Comparison of ENCODE assay signal across 12 cellular contexts in genomic region chr20:14219801-14220461, GRCh38.
DNase-seq lines count a peak whose midpoint lies in the region; ATAC-seq and TF ChIP-seq lines count a peak whose summit lies in the region.
"Had no signal": no experiment of that assay in that cellular context is flagged by ENCODE, and none has a peak within 500 bp of the region (broad histone marks: within the 10 kb centered on the region; RNA-seq: fewer than 3 reads in every experiment).

No MANE protein-coding gene starts in this region.

- H3K27ac ChIP-seq in BLaER1 treated with 17β-estradiol and CSF1 and Interleukin-3, amounts not matched to agents 10 nM and 100 nM: no peak overlapping the region
- H3K27ac ChIP-seq in HCT116 (ENCODE audit: low read depth, low read length) (peak overlapping the region; percentile 7; the same call in 1 of the 2 replicates), OCI-LY7 (ENCODE audit: low read depth, low read length, poor library complexity, severe bottlenecking) (no peak overlapping the region)
- H3K27ac ChIP-seq: spleen had no signal

- H3K9ac ChIP-seq in BLaER1 treated with 17β-estradiol and CSF1 and Interleukin-3, amounts not matched to agents 10 nM and 100 nM: no peak overlapping the region
- H3K9ac ChIP-seq in HCT116 (ENCODE audit: low read length) (no peak overlapping the region), iPS-15b (ENCODE audit: low read depth, low read length) (no peak overlapping the region)

- no peak overlapping the region for H2AFZ ChIP-seq in HCT116 (ENCODE audit: low read depth, low read length, poor library complexity, severe bottlenecking)
- no peak overlapping the region for H2AFZ ChIP-seq in OCI-LY7 (ENCODE audit: low read length)

- intact Hi-C loops in HCT116 (cut with micrococcal nuclease): no loop called here
- intact Hi-C loops in OCI-LY7 (cut with micrococcal nuclease; ENCODE audit: unreplicated experiment): no loop called here

- RAD21 ChIA-PET in HCT116 (lab: Charles Lee; ENCODE audit: low non-redundant PET in 1 of 2, low total read pairs in 2 of 2, uncharacterized antibody in 2 of 2, unreplicated experiment in 2 of 2): no interaction called here

- no TSS peak for BruUV-seq in HCT116 (replicated peaks; lab: Mats Ljungman, UMichigan)
- no TSS peak for BruUV-seq in OCI-LY7 (replicated peaks; lab: Mats Ljungman, UMichigan)

- POLR2A ChIA-PET in HCT116 (lab: Charles Lee): no interaction called here
- POLR2A ChIA-PET in OCI-LY7 (lab: Charles Lee): no interaction called here

- DNase-seq in HCT116 (ENCODE audit: low read depth, low spot score) (peak; percentile 15), NCI-H748 (lab: John Stamatoyannopoulos, UW; ENCODE audit: unreplicated experiment) (peak; percentile 75), OCI-LY7 (ENCODE audit: low spot score) (no peak), Kasumi-1 (lab: John Stamatoyannopoulos, UW) (no peak)
- DNase-seq: mesenchymal stem cell; NCI-H1092 treated with DMSO at 0.1 percent for 48 hours; NK-92 treated with Interleukin-12 subunit alpha and Interleukin-12 subunit beta, amount 100 ng/mL, for 24 hours; spleen had no signal

- no peak overlapping the region for H3K4me3 ChIP-seq in BLaER1 treated with 17β-estradiol and CSF1 and Interleukin-3, amounts not matched to agents 10 nM and 100 nM
- H3K4me3 ChIP-seq in HCT116 (replicated peaks in 1 of 2; ENCODE audit: low read depth in 1 of 2, low read length in 2 of 2) (no peak overlapping the region), iPS-15b (ENCODE audit: low read depth, low read length) (peak overlapping the region; percentile 13), OCI-LY7 (ENCODE audit: low read depth, low read length, poor library complexity, severe bottlenecking) (no peak overlapping the region)
- H3K4me3 ChIP-seq: spleen had no signal

- no peaks in the 10 kb centered on the region for H3K9me2 ChIP-seq in HCT116 (ENCODE audit: insufficient read depth)
- H3K9me2 ChIP-seq in OCI-LY7 (ENCODE audit: insufficient read depth, low read length): no peaks in the 10 kb centered on the region

- H3K79me2 ChIP-seq in HCT116 (ENCODE audit: insufficient read depth, low read length) (no peaks in the 10 kb centered on the region), OCI-LY7 (ENCODE audit: insufficient read depth, low read depth, low read length) (no peaks in the 10 kb centered on the region)

- CTCF ChIA-PET in HCT116 (lab: Charles Lee) (no interaction called here), OCI-LY7 (lab: Charles Lee; ENCODE audit: unreplicated experiment) (no interaction called here)

- peaks cover 0 to 8% (median 0%) of the 10 kb centered on the region in 10 experiments; a peak in 4 of 20 replicates for H3K4me1 ChIP-seq in BLaER1 treated with 17β-estradiol and CSF1 and Interleukin-3, amounts not matched to agents 10 nM and 100 nM
- H3K4me1 ChIP-seq in HCT116 (ENCODE audit: control insufficient read depth in 1 of 2, insufficient read depth in 2 of 2, low read length in 2 of 2) (peaks cover 7 to 21% of the 10 kb centered on the region in 2 experiments), iPS-15b (ENCODE audit: control insufficient read depth, insufficient read depth, low read length) (peaks cover 16% of the 10 kb centered on the region), OCI-LY7 (ENCODE audit: insufficient read depth, low read length, poor library complexity, severe bottlenecking) (no peaks in the 10 kb centered on the region)
- H3K4me1 ChIP-seq: spleen had no signal

- no peak for TF ChIP-seq CTCF in HCT116 (IDR thresholded peaks at IDR 0.05 in 2 of 3, conservative IDR thresholded peaks at IDR 0.05 in 1 of 3; ENCODE audit: borderline replicate concordance in 1 of 3, insufficient read depth in 1 of 3, low read depth in 2 of 3, low read length in 2 of 3)
- no peak for TF ChIP-seq CTCF in OCI-LY7 (conservative IDR thresholded peaks at IDR 0.05; ENCODE audit: low read length)

- no peaks in the 10 kb centered on the region for H3K36me3 ChIP-seq in BLaER1 treated with 17β-estradiol and CSF1 and Interleukin-3, amounts not matched to agents 10 nM and 100 nM
- no peaks in the 10 kb centered on the region for H3K36me3 ChIP-seq in HCT116 (ENCODE audit: control insufficient read depth in 1 of 2, insufficient read depth in 2 of 2, low read length in 2 of 2)
- H3K36me3 ChIP-seq in iPS-15b (ENCODE audit: control insufficient read depth, insufficient read depth, low read length): no peaks in the 10 kb centered on the region
- H3K36me3 ChIP-seq in OCI-LY7 (ENCODE audit: insufficient read depth, low read length): no peaks in the 10 kb centered on the region
- H3K36me3 ChIP-seq: spleen had no signal

- no peaks in the 10 kb centered on the region for H3K9me3 ChIP-seq in BLaER1 treated with 17β-estradiol and CSF1 and Interleukin-3, amounts not matched to agents 10 nM and 100 nM (replicated peaks in 1 of 11)
- H3K9me3 ChIP-seq in HCT116 (ENCODE audit: control insufficient read depth in 1 of 2, insufficient read depth in 1 of 2, low read depth in 1 of 2, low read length in 2 of 2) (no peaks in the 10 kb centered on the region), iPS-15b (ENCODE audit: control insufficient read depth, insufficient read depth, low read length) (no peaks in the 10 kb centered on the region), OCI-LY7 (ENCODE audit: low read length) (no peaks in the 10 kb centered on the region)

- H4K20me1 ChIP-seq in BLaER1 treated with 17β-estradiol and CSF1 and Interleukin-3, amounts not matched to agents 10 nM and 100 nM: no peaks in the 10 kb centered on the region
- H4K20me1 ChIP-seq in HCT116 (ENCODE audit: insufficient read depth): no peaks in the 10 kb centered on the region
- H4K20me1 ChIP-seq in OCI-LY7 (ENCODE audit: insufficient read depth, low read length): no peaks in the 10 kb centered on the region

- no peak for TF ChIP-seq POLR2A in HCT116 (IDR thresholded peaks at IDR 0.05; ENCODE audit: borderline replicate concordance, extremely low read depth, insufficient read depth, insufficient read length)

- ATAC-seq in HCT116 (peak; percentile 85), GM19324 (IDR thresholded peaks at IDR 0.05; ENCODE audit: low FRiP score, unreplicated experiment) (no peak), HG03139 (IDR thresholded peaks at IDR 0.05; ENCODE audit: unreplicated experiment) (no peak)

- peak overlapping the region in 6 of 11 experiments; percentile 3 to 21 (median 16); a peak in 2 of 22 replicates for H3K4me2 ChIP-seq in BLaER1 treated with 17β-estradiol and CSF1 and Interleukin-3, amounts not matched to agents 10 nM and 100 nM
- H3K4me2 ChIP-seq in HCT116 (ENCODE audit: low read length) (peak overlapping the region; percentile 49), OCI-LY7 (ENCODE audit: low read length) (no peak overlapping the region)

- no peak for TF ChIP-seq RAD21 in HCT116 (IDR thresholded peaks at IDR 0.05; ENCODE audit: low read depth)

- H3K27me3 ChIP-seq in BLaER1 treated with 17β-estradiol and CSF1 and Interleukin-3, amounts not matched to agents 10 nM and 100 nM: no peaks in the 10 kb centered on the region
- H3K27me3 ChIP-seq in HCT116 (ENCODE audit: insufficient read depth, low read length): no peaks in the 10 kb centered on the region
- H3K27me3 ChIP-seq in iPS-15b (ENCODE audit: control insufficient read depth, insufficient read depth, low read length): no peaks in the 10 kb centered on the region
- H3K27me3 ChIP-seq: spleen had no signal

TF ChIP-seq in HCT116, 20 proteins besides CTCF, POLR2A, EP300 and RAD21:
- TF ChIP-seq SRF (IDR thresholded peaks at IDR 0.05; ENCODE audit: low read depth): no peak

Comparison
In these comparisons a context has a peak if more than half of its experiments do, and no peak if none do; other contexts are left out.
1. DNase-seq: peak in HCT116 (single experiment) and NCI-H748 (single experiment); none in OCI-LY7 (single experiment) and Kasumi-1 (0 of 2).